In genomic region chr11:102317768-102318103, GRCh38 we compare ENCODE assay signal across 1 cellular context.
TF ChIP-seq lines count a peak whose summit lies in the region.

No MANE protein-coding gene starts in this region.

TF ChIP-seq in K562, 482 proteins besides CTCF, POLR2A, EP300 and RAD21 (continued from another document):
- TF ChIP-seq, protein P1, sequence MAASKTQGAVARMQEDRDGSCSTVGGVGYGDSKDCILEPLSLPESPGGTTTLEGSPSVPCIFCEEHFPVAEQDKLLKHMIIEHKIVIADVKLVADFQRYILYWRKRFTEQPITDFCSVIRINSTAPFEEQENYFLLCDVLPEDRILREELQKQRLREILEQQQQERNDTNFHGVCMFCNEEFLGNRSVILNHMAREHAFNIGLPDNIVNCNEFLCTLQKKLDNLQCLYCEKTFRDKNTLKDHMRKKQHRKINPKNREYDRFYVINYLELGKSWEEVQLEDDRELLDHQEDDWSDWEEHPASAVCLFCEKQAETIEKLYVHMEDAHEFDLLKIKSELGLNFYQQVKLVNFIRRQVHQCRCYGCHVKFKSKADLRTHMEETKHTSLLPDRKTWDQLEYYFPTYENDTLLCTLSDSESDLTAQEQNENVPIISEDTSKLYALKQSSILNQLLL (CRISPR knock-in tag; IDR thresholded peaks at IDR 0.05; ENCODE audit: borderline replicate concordance), result no peak
